ENCODE assay signal across 6 cellular contexts in genomic region chr12:55818140-55818728, GRCh38. TPM values are rescaled to one million over a fixed set of nuclear protein-coding genes. Genes with fewer than 3 reads are reported as not detected.
DNase-seq lines count a peak whose midpoint lies in the region; ATAC-seq and TF ChIP-seq lines count a peak whose summit lies in the region.

No MANE protein-coding gene starts in this region.

- peak overlapping the region; percentile 91 for H3K9ac ChIP-seq in OCI-LY3 (ENCODE audit: low read length)

- H3K4me3 ChIP-seq in OCI-LY3 (ENCODE audit: low read length) (peak overlapping the region; percentile 99), right cardiac atrium (ENCODE audit: low read length) (peak overlapping the region; percentile 63), aorta (ENCODE audit: low read length in 2 of 2) (peak overlapping the region; percentile 59 to 61)

- no peaks in the 10 kb centered on the region for H3K9me3 ChIP-seq in OCI-LY3 (ENCODE audit: insufficient read depth, low read length)
- H3K9me3 ChIP-seq in right cardiac atrium (ENCODE audit: control insufficient read depth, low read length) = no peaks in the 10 kb centered on the region
- H3K9me3 ChIP-seq in aorta (ENCODE audit: control insufficient read depth, low read length) = no peaks in the 10 kb centered on the region

- H3K4me1 ChIP-seq in OCI-LY3 (ENCODE audit: low read length) (peaks cover 17% of the 10 kb centered on the region), right cardiac atrium (ENCODE audit: control insufficient read depth, insufficient read depth, low read length) (no peaks in the 10 kb centered on the region), aorta (ENCODE audit: control insufficient read depth in 1 of 2, insufficient read depth in 2 of 2, low read length in 2 of 2) (no peaks in the 10 kb centered on the region)

- DNase-seq in ACHN (peak; percentile 35), right cardiac atrium (no peak), aorta (peak in 1 of 2 donors; percentile 17), AG08396 (ENCODE audit: low spot score) (no peak)

- H3K4me2 ChIP-seq in OCI-LY3 (ENCODE audit: low read length) = peak overlapping the region; percentile 99

- no peaks in the 10 kb centered on the region for H3K27me3 ChIP-seq in OCI-LY3 (ENCODE audit: low read depth, low read length)
- H3K27me3 ChIP-seq in right cardiac atrium (ENCODE audit: control insufficient read depth, insufficient read depth) = no peaks in the 10 kb centered on the region
- no peaks in the 10 kb centered on the region for H3K27me3 ChIP-seq in aorta (ENCODE audit: control insufficient read depth in 1 of 2, insufficient read depth in 2 of 2, low read length in 1 of 2)

- H3K36me3 ChIP-seq in OCI-LY3 (replicated peaks; ENCODE audit: low read depth, low read length) = peaks cover 54% of the 10 kb centered on the region
- H3K36me3 ChIP-seq in aorta (ENCODE audit: control insufficient read depth in 1 of 2, insufficient read depth in 2 of 2, low read length in 1 of 2) = peaks cover 4 to 11% of the 10 kb centered on the region in 2 donors

- in situ Hi-C loops in ACHN (cut with HindIII; ENCODE audit: low pct_ligation_motif_present, low pct_unique_long_range_greater_than_20kb, low sequenced_read_pairs) = no loop called here

- peaks cover 5% of the 10 kb centered on the region for H4K20me1 ChIP-seq in OCI-LY3 (ENCODE audit: insufficient read depth, low read length)

- H2AFZ ChIP-seq in OCI-LY3 (ENCODE audit: low read depth, low read length) = peak overlapping the region; percentile 85

- peak; percentile 27 for ATAC-seq in GM21528 (IDR thresholded peaks at IDR 0.05; ENCODE audit: low FRiP score, unreplicated experiment)
- peak; percentile 72 to 75 for ATAC-seq in right cardiac atrium
- peak; percentile 79 for ATAC-seq in aorta (ENCODE audit: low FRiP score)

- intact Hi-C loops in right cardiac atrium (cut with DNase I) (loop anchor here in 1 of 4 donors (5.0 kb wide), 1 partner anchor 109 kb away; the partner anchor contains the start of gene PYM1), aorta (cut with DNase I) (no loop called here)

- no peak for TF ChIP-seq CTCF in OCI-LY3 (IDR thresholded peaks at IDR 0.05; ENCODE audit: low read depth, low read length)

- H3K27ac ChIP-seq in OCI-LY3 (ENCODE audit: low read length) (peak overlapping the region; percentile 48), right cardiac atrium (ENCODE audit: low read length) (peak overlapping the region; percentile 69), aorta (ENCODE audit: low read depth in 1 of 2, low read length in 2 of 2) (peak overlapping the region in 1 of 2 donors; percentile 52)

- H3K79me2 ChIP-seq in OCI-LY3 (ENCODE audit: low read length) = peaks cover 60% of the 10 kb centered on the region

- under 1% methylated on average over 17 of the region's 17 CpGs for WGBS in right cardiac atrium
- WGBS in aorta, 2 donors = 0 to 1% methylated on average over 17 of the region's 17 CpGs

RNA-seq across cellular contexts. Expression of gene ORMDL2, which starts 0.4 kb away (rescaled TPM):
- total RNA-seq in right cardiac atrium (10 to 100 TPM; 13.8 to 23.2 (median 17.6) TPM), aorta (10 to 100 TPM; 23.6 to 34.6 TPM)
- polyA plus RNA-seq in right cardiac atrium (23.8 TPM), aorta (10 to 100 TPM; 32.5 to 37.4 TPM)

RNA-seq across cellular contexts. Expression of gene SARNP, which starts 0.7 kb away (rescaled TPM):
- 10 to 100 TPM; 50.3 to 55.7 (median 52.7) TPM for total RNA-seq in right cardiac atrium
- polyA plus RNA-seq in right cardiac atrium = 113 TPM
- total RNA-seq in aorta = 10 to 100 TPM; 48.3 to 51.8 TPM
- polyA plus RNA-seq in aorta = 100 to 1,000 TPM in 1 of 2 donors, 10 to 100 TPM in 1; 88.9 to 123 TPM

RNA-seq across cellular contexts. Expression of gene DNAJC14, which starts 11.2 kb away (rescaled TPM):
- total RNA-seq in right cardiac atrium = 10 to 100 TPM; 19.0 to 24.1 (median 22.4) TPM
- 15.5 TPM for polyA plus RNA-seq in right cardiac atrium
- 10 to 100 TPM; 22.6 to 24.6 TPM for total RNA-seq in aorta
- 10 to 100 TPM; 11.9 to 12.3 TPM for polyA plus RNA-seq in aorta

RNA-seq across cellular contexts. Expression of gene MMP19, which starts 24.5 kb away (rescaled TPM):
- total RNA-seq in right cardiac atrium (10 to 100 TPM in 1 of 4 donors, 1 to 10 TPM in 3; 3.1 to 21.2 (median 5.6) TPM), aorta (100 to 1,000 TPM in 1 of 2 donors, 10 to 100 TPM in 1; 26.4 to 144 TPM)
- polyA plus RNA-seq in right cardiac atrium (6.9 TPM), aorta (10 to 100 TPM in 1 of 2 donors, 1 to 10 TPM in 1; 8.9 to 94.4 TPM)

Comparison
In these comparisons a context has a peak if more than half of its experiments do, and no peak if none do; other contexts are left out.
1. ATAC-seq: peak in every context shown above with its lines; median percentile 79 in aorta; 74 in right cardiac atrium; 27 in GM21528.